ENCODE assay signal across 14 cellular contexts in genomic region chr1:234638832-234639799, GRCh38. TPM values are rescaled to one million over a fixed set of nuclear protein-coding genes. Genes with fewer than 3 reads are reported as not detected.
DNase-seq lines count a peak whose midpoint lies in the region; ATAC-seq, FAIRE-seq and TF ChIP-seq lines count a peak whose summit lies in the region.
"Had no signal": no experiment of that assay in that cellular context is flagged by ENCODE, and none has a peak within 500 bp of the region (broad histone marks: within the 10 kb centered on the region; RNA-seq: fewer than 3 reads in every experiment).

No MANE protein-coding gene starts in this region.

- peak; percentile 43 for FAIRE-seq in keratinocyte (lab: Jason Lieb, UNC)

- no peaks in the 10 kb centered on the region for H3K9me2 ChIP-seq in PC-3 (replicated peaks; ENCODE audit: low read length)

- H3K27ac ChIP-seq in PC-3 (ENCODE audit: low read length) (peak overlapping the region; percentile 31), keratinocyte (ENCODE audit: control insufficient read depth, insufficient read depth, low read length) (no peak overlapping the region), stomach (peak overlapping the region; percentile 42 to 78 (median 52))

- no peaks in the 10 kb centered on the region for H3K27me3 ChIP-seq in PC-3 (ENCODE audit: low read length)
- H3K27me3 ChIP-seq in keratinocyte (ENCODE audit: control insufficient read depth, extremely low read depth, insufficient read depth, low read length) = no peaks in the 10 kb centered on the region
- H3K27me3 ChIP-seq in stomach = no peaks in the 10 kb centered on the region

- peaks cover 22% of the 10 kb centered on the region for H3K4me1 ChIP-seq in PC-3 (ENCODE audit: insufficient read depth, low read length)
- H3K4me1 ChIP-seq in keratinocyte (ENCODE audit: control insufficient read depth, extremely low read depth, insufficient read depth, low read length) = peaks cover 7% of the 10 kb centered on the region
- H3K4me1 ChIP-seq in stomach = peaks cover 0 to 24% (median 16%) of the 10 kb centered on the region in 4 donors

- TF ChIP-seq POLR2A in stomach (IDR thresholded peaks at IDR 0.05) = no peak

- H3K9ac ChIP-seq in PC-3 (ENCODE audit: low read length) (no peak overlapping the region), keratinocyte (ENCODE audit: control insufficient read depth, extremely low read depth, insufficient read depth, low read length) (no peak overlapping the region)

- H3K9me1 ChIP-seq in keratinocyte (ENCODE audit: control insufficient read depth, extremely low read depth, insufficient read depth, low read length) = no peaks in the 10 kb centered on the region

- H3K79me2 ChIP-seq in PC-3 (ENCODE audit: low read length) = no peaks in the 10 kb centered on the region
- no peaks in the 10 kb centered on the region for H3K79me2 ChIP-seq in keratinocyte (ENCODE audit: control insufficient read depth, insufficient read depth, low read length)

- no peak for TF ChIP-seq CTCF in PC-3 (conservative IDR thresholded peaks at IDR 0.05; ENCODE audit: low read depth, low read length)
- TF ChIP-seq CTCF in keratinocyte (optimal IDR thresholded peaks at IDR 0.05 in 1 of 3, IDR thresholded peaks at IDR 0.05 in 1 of 3, conservative IDR thresholded peaks at IDR 0.05 in 1 of 3; ENCODE audit: extremely low read depth in 1 of 3, insufficient read depth in 2 of 3, low read length in 3 of 3) = no peak
- no peak for TF ChIP-seq CTCF in stomach (IDR thresholded peaks at IDR 0.05)

- H3K9me3 ChIP-seq in PC-3 (ENCODE audit: low read length) (no peaks in the 10 kb centered on the region), keratinocyte (ENCODE audit: control insufficient read depth, low read depth, low read length) (no peaks in the 10 kb centered on the region), stomach (no peaks in the 10 kb centered on the region)

- no peaks in the 10 kb centered on the region for H3F3A ChIP-seq in PC-3 (ENCODE audit: low read length, unreplicated experiment)

- POLR2A ChIA-PET in PC-3 (lab: Charles Lee; ENCODE audit: unreplicated experiment) = interaction anchor here (0.6 kb wide), 2 partner anchors 21 to 28 kb away, joined by 3 read pairs; no protein-coding TSS in a partner anchor

- dilution Hi-C loops in keratinocyte (cut with MboI; ENCODE audit: extremely low pct_ligation_motif_present, low sequenced_read_pairs) = no loop called here

- DNase-seq in NCI-H2196 (lab: John Stamatoyannopoulos, UW; ENCODE audit: unreplicated experiment) = peak; percentile 31
- DNase-seq in NCI-H2196 treated with DMSO at 0.1 percent for 48 hours (lab: John Stamatoyannopoulos, UW; ENCODE audit: unreplicated experiment) = no peak
- peak; percentile 75 for DNase-seq in PC-3
- DNase-seq in keratinocyte (ENCODE audit: low read depth, low spot score) = no peak
- DNase-seq in stomach = no peak
- no peak for DNase-seq in SKM-1 treated with dmso at 0.1 percent for 144 hours (lab: John Stamatoyannopoulos, UW; ENCODE audit: unreplicated experiment)
- DNase-seq in sciatic nerve (ENCODE audit: low spot score) = no peak
- DNase-seq: activated CD4-positive, alpha-beta memory T cell treated with anti-CD3 and anti-CD28 coated beads for 36 hours; activated effector memory CD4-positive, alpha-beta T cell treated with anti-CD3 and anti-CD28 coated beads, Interleukin-2, amount 50 U/mL, for 16 hours; DMS153; T1000; trophoblast cell had no signal

- H4K20me1 ChIP-seq in PC-3 (ENCODE audit: low read length) (no peaks in the 10 kb centered on the region), keratinocyte (ENCODE audit: control insufficient read depth, extremely low read depth, insufficient read depth, low read length) (no peaks in the 10 kb centered on the region)

- intact Hi-C loops in PC-3 (cut with micrococcal nuclease) (no loop called here), stomach (cut with DNase I; ENCODE audit: low total_unique reads) (no loop called here), sciatic nerve (cut with DNase I) (no loop called here)

- H3K4me2 ChIP-seq in PC-3 (ENCODE audit: low read length) = peak overlapping the region; percentile 18; the same call in 1 of the 2 replicates
- H3K4me2 ChIP-seq in keratinocyte (ENCODE audit: control insufficient read depth, extremely low read depth, insufficient read depth, low read depth, low read length) = no peak overlapping the region

- CTCF ChIA-PET in PC-3 (lab: Charles Lee) = no interaction called here

- ATAC-seq in PC-3 = peak; percentile 84
- no peak for ATAC-seq in HG03045 (IDR thresholded peaks at IDR 0.05; ENCODE audit: unreplicated experiment)
- ATAC-seq in sciatic nerve = no peak

- BruUV-seq in PC-3 (replicated peaks; lab: Mats Ljungman, UMichigan) = no TSS peak

- WGBS in stomach, 5 donors = 34 to 55% (median 47%) methylated on average over 4 of the region's 4 CpGs

- no peak for TF ChIP-seq EP300 in stomach (IDR thresholded peaks at IDR 0.05)

- H3K4me3 ChIP-seq in PC-3 (ENCODE audit: low read length) (no peak overlapping the region), keratinocyte (ENCODE audit: control insufficient read depth in 2 of 3, extremely low read depth in 1 of 3, insufficient read depth in 2 of 3, low read depth in 1 of 3, low read length in 3 of 3) (no peak overlapping the region), stomach (no peak overlapping the region)
- H3K4me3 ChIP-seq: lung had no signal

- H2AFZ ChIP-seq in PC-3 (ENCODE audit: low read length) (no peak overlapping the region), keratinocyte (ENCODE audit: control insufficient read depth, low read length) (no peak overlapping the region)

- H3K36me3 ChIP-seq in PC-3 (ENCODE audit: low read depth, low read length) (no peaks in the 10 kb centered on the region), keratinocyte (ENCODE audit: control insufficient read depth in 2 of 2, extremely low read depth in 1 of 2, insufficient read depth in 2 of 2, low read length in 2 of 2) (no peaks in the 10 kb centered on the region), stomach (no peaks in the 10 kb centered on the region)

RNA-seq across cellular contexts. Expression of gene IRF2BP2, which starts 29.1 kb away (rescaled TPM):
- 78.8 and 102 TPM in 2 replicates for total RNA-seq in PC-3 (2014; rRNA removed)
- 29.9 to 59.7 TPM (median 40.2 TPM) in 3 replicates for polyA plus RNA-seq in keratinocyte
- 22.8 TPM for polyA plus RNA-seq in keratinocyte (2011; ENCODE audit: low read depth)
- polyA plus RNA-seq in keratinocyte (2011; cell fraction: cytosol; rRNA removed) = 31.4 and 43.0 TPM in 2 replicates
- polyA plus RNA-seq in keratinocyte (2011; cell fraction: nucleus; rRNA removed) = 108 and 150 TPM in 2 replicates
- 67.8 and 84.7 TPM in 2 replicates for polyA plus RNA-seq in keratinocyte (2012; ENCODE audit: low replicate concordance)
- polyA minus RNA-seq in keratinocyte = 53.6 to 120 TPM (median 53.7 TPM) in 3 replicates
- polyA minus RNA-seq in keratinocyte (2011; cell fraction: cytosol; rRNA and poly(A)+ RNA removed) = 87.9 TPM
- polyA minus RNA-seq in keratinocyte (2011; cell fraction: nucleus; rRNA and poly(A)+ RNA removed) = 76.1 and 79.2 TPM in 2 replicates
- total RNA-seq in stomach = 100 to 1,000 TPM in 2 of 5 donors, 10 to 100 TPM in 3; 58.3 to 218 (median 81.1) TPM
- 10 to 100 TPM; 39.6 to 57.0 (median 51.5) TPM for polyA plus RNA-seq in stomach
- 142 TPM for total RNA-seq in sciatic nerve

Comparison
In these comparisons a context has a peak if more than half of its experiments do, and no peak if none do; other contexts are left out.
1. DNase-seq: peak in NCI-H2196 (single experiment) and PC-3 (single experiment); none in NCI-H2196 treated with DMSO at 0.1 percent for 48 hours (single experiment), keratinocyte (single experiment), stomach (single experiment), SKM-1 treated with dmso at 0.1 percent for 144 hours (single experiment) and sciatic nerve (single experiment).